In the genomic region with DNA sequence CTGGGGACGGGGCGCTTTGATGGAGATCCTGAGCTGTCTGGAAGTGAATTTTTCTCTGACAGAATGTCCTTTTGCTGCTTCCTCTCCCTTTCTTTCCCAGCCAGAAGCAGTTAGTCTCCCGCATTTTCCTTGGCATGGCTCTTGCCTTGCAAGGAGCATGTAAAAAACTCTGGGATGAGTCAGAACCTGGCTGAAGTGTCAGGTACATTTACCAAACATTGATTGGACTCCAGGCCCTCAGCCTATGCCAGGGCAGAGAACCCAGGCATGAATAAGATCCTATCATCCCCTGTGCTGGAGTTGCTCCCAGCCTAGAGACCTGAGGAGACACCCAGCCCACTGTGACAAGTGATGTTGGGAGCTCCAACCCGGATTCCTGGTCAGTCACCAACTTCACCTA, we compare ENCODE assay signal across 14 cellular contexts.
"Had no signal": no experiment of that assay in that cellular context is flagged by ENCODE, and none has a peak within 500 bp of the region (broad histone marks: within the 10 kb centered on the region; RNA-seq: fewer than 3 reads in every experiment).

No MANE protein-coding gene starts in this region.

- H3K36me3 ChIP-seq: right atrium auricular region, tibial artery, vagina had no signal

- H3K27me3 ChIP-seq: hepatocyte, right atrium auricular region, tibial artery, vagina had no signal

- H3K4me1 ChIP-seq: right atrium auricular region had no signal

- H3K27ac ChIP-seq: hepatocyte, right atrium auricular region, tibial artery, vagina had no signal

- ATAC-seq: activated T-cell treated with anti-CD3 and anti-CD28 coated beads, Interleukin-2, amount 50 U/mL, for 72 hours had no signal

- H2AFZ ChIP-seq: hepatocyte had no signal

- H3K9me3 ChIP-seq: right atrium auricular region, tibial artery, vagina had no signal

- DNase-seq: activated CD4-positive, alpha-beta memory T cell treated with anti-CD3 and anti-CD28 coated beads, Interleukin-2, amount 10 ng/mL, durations not matched to agents 7 days and 5 days; activated CD4-positive, alpha-beta T cell treated with anti-CD3 and anti-CD28 coated beads for 1 hour; activated CD8-positive, alpha-beta memory T cell treated with anti-CD3 and anti-CD28 coated beads, Interleukin-2, amount 50 U/mL, for 4 hours; activated naive CD4-positive, alpha-beta T cell; activated T-cell treated with anti-CD3 and anti-CD28 coated beads, Interleukin-2, amount 50 U/mL, for 72 hours; aorta; central memory CD4-positive, alpha-beta T cell; midbrain; small intestine; T-helper 9 cell had no signal

- H3K4me3 ChIP-seq: hepatocyte, right atrium auricular region, tibial artery, vagina had no signal

- H3K4me2 ChIP-seq: hepatocyte had no signal
